In the genomic region with DNA sequence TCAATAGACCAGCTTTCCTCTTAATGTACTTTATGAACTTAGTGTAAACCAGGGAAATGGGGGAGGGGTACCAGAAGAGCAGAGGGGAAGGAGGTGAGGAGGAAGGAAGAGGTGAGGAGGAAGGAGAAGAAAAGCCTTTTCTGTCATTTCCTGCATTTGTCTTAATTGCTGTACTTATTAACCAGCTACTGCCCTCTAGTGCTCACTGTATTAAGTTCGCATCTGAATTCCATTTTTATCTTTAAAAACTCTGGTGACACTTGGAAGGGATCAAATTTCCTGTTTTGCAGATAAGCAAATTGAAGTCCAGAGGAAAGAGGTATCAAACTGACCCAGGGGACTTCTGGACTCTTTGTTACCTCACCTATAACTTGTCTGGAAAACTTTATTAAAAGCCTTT, we compare ENCODE assay signal across 1 cellular context.
A peak's percentile ranks its signal among the peaks of the same experiment; 100 is the strongest.
TF ChIP-seq lines count a peak whose summit lies in the region.

No MANE protein-coding gene starts in this region.

TF ChIP-seq in K562, 482 proteins besides CTCF, POLR2A, EP300 and RAD21 (continued from another document):
- TF ChIP-seq, protein P1, sequence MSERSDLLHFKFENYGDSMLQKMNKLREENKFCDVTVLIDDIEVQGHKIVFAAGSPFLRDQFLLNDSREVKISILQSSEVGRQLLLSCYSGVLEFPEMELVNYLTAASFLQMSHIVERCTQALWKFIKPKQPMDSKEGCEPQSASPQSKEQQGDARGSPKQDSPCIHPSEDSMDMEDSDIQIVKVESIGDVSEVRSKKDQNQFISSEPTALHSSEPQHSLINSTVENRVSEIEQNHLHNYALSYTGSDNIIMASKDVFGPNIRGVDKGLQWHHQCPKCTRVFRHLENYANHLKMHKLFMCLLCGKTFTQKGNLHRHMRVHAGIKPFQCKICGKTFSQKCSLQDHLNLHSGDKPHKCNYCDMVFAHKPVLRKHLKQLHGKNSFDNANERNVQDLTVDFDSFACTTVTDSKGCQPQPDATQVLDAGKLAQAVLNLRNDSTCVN (CRISPR knock-in tag; IDR thresholded peaks at IDR 0.05) = no peak
- TF ChIP-seq HMG20A (CRISPR knock-in tag; conservative IDR thresholded peaks at IDR 0.05) = no peak
- TF ChIP-seq NEUROD1 (IDR thresholded peaks at IDR 0.05; ENCODE audit: borderline replicate concordance, low read depth, low read length, partially characterized antibody) = no peak
- peak; percentile 39 for TF ChIP-seq DACH1 (IDR thresholded peaks at IDR 0.05; ENCODE audit: partially characterized antibody)
- TF ChIP-seq STAT5B (CRISPR knock-in tag; IDR thresholded peaks at IDR 0.05) = no peak
- TF ChIP-seq, protein P2, sequence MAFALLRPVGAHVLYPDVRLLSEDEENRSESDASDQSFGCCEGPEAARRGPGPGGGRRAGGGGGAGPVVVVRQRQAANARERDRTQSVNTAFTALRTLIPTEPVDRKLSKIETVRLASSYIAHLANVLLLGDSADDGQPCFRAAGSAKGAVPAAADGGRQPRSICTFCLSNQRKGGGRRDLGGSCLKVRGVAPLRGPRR (CRISPR knock-in tag; IDR thresholded peaks at IDR 0.05) = no peak
